Comparison of ENCODE assay signal across 2 cellular contexts in the genomic region with DNA sequence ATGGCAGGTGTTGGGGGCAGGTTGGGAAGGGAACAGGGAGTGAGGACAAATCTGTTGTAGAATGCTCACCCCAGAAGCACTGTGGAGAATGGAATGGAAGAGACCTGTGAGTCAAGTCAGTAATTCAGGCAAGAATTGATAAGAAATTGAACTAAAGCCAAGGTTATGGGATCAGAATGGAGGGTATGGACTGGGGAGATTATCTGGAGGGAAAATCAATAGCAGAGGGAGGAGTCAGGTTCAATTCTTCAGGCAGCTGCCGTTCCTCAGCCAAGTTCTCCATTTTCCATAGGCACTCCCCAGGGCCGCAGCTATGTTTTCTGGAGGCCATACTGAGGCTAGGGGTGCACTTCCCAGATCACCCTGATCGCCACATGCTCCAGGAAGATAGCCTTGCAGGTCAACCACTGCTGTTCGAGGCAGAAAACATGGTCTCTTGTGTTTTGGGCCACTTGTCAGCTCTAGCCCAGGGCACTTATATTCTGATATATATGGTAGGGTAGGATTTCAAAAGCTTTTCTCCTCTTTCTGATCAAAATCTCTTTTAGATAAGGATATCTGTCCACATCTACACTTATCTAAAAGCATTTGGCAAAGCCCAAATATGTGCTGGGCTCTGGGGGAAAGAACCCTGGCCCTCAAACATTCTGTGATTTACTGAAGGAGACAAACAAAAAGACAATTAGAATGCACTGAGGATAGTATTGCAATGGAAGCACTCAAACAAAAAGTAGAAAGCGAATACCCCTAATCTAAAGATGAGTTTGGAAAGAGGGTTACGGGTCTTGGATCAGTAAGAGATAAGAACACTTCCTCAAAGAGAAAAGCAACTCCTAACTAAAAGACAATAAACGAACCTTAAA.
TF ChIP-seq lines count a peak whose summit lies in the region.

No MANE protein-coding gene starts in this region.

TF ChIP-seq in HCT116, 20 proteins besides CTCF, POLR2A, EP300 and RAD21:
- TF ChIP-seq, protein P1, sequence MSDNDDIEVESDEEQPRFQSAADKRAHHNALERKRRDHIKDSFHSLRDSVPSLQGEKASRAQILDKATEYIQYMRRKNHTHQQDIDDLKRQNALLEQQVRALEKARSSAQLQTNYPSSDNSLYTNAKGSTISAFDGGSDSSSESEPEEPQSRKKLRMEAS (IDR thresholded peaks at IDR 0.05): no peak
- peak; percentile 23 for TF ChIP-seq TCF7L2 (IDR thresholded peaks at IDR 0.05; ENCODE audit: borderline replicate concordance, extremely low read depth, insufficient read depth, insufficient read length)

TF ChIP-seq in HepG2, 621 proteins besides CTCF, POLR2A, EP300 and RAD21:
- TF ChIP-seq, protein P2, sequence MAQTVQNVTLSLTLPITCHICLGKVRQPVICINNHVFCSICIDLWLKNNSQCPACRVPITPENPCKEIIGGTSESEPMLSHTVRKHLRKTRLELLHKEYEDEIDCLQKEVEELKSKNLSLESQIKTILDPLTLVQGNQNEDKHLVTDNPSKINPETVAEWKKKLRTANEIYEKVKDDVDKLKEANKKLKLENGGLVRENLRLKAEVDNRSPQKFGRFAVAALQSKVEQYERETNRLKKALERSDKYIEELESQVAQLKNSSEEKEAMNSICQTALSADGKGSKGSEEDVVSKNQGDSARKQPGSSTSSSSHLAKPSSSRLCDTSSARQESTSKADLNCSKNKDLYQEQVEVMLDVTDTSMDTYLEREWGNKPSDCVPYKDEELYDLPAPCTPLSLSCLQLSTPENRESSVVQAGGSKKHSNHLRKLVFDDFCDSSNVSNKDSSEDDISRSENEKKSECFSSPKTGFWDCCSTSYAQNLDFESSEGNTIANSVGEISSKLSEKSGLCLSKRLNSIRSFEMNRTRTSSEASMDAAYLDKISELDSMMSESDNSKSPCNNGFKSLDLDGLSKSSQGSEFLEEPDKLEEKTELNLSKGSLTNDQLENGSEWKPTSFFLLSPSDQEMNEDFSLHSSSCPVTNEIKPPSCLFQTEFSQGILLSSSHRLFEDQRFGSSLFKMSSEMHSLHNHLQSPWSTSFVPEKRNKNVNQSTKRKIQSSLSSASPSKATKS (CRISPR knock-in tag; IDR thresholded peaks at IDR 0.05): no peak
- TF ChIP-seq KLF9 (CRISPR knock-in tag; IDR thresholded peaks at IDR 0.05; ENCODE audit: low read depth) (no peak), STAG1 (CRISPR knock-in tag; IDR thresholded peaks at IDR 0.05) (no peak), ZNF354B (CRISPR knock-in tag; IDR thresholded peaks at IDR 0.05) (no peak), JUN (CRISPR knock-in tag; IDR thresholded peaks at IDR 0.05) (no peak), U2AF1 (optimal IDR thresholded peaks at IDR 0.05; ENCODE audit: low read depth, low read length) (no peak), GZF1 (CRISPR knock-in tag; IDR thresholded peaks at IDR 0.05) (peak; percentile 99), CHCHD3 (CRISPR knock-in tag; IDR thresholded peaks at IDR 0.05) (no peak), REL (CRISPR knock-in tag; conservative IDR thresholded peaks at IDR 0.05) (no peak), PCBP2 (optimal IDR thresholded peaks at IDR 0.05; ENCODE audit: low read depth, low read length, poor library complexity, severe bottlenecking) (no peak), ZNF703 (CRISPR knock-in tag; IDR thresholded peaks at IDR 0.05; ENCODE audit: borderline replicate concordance) (no peak), TBP (CRISPR knock-in tag; IDR thresholded peaks at IDR 0.05) (no peak), AGO1 (IDR thresholded peaks at IDR 0.05; ENCODE audit: low read depth, low read length, poor library complexity, severe bottlenecking) (no peak), ZNF777 (CRISPR knock-in tag; IDR thresholded peaks at IDR 0.05) (no peak), ZNF550 (CRISPR knock-in tag; IDR thresholded peaks at IDR 0.05; ENCODE audit: borderline replicate concordance) (no peak), ONECUT2 (CRISPR knock-in tag; IDR thresholded peaks at IDR 0.05) (peak; percentile 61; the same call in 1 of the 2 replicates), ZNF317 (CRISPR knock-in tag; IDR thresholded peaks at IDR 0.05) (no peak), MATR3 (CRISPR knock-in tag; IDR thresholded peaks at IDR 0.05) (no peak), ZMYM4 (CRISPR knock-in tag; IDR thresholded peaks at IDR 0.05) (peak; percentile 20; the same call in 1 of the 2 replicates), NFE2L1 (CRISPR knock-in tag; IDR thresholded peaks at IDR 0.05; ENCODE audit: borderline replicate concordance) (no peak), RFX1 (IDR thresholded peaks at IDR 0.05) (no peak), THAP11 (CRISPR knock-in tag; IDR thresholded peaks at IDR 0.05) (no peak), TARDBP (CRISPR knock-in tag; IDR thresholded peaks at IDR 0.05) (no peak), HMG20A (CRISPR knock-in tag; IDR thresholded peaks at IDR 0.05; ENCODE audit: borderline replicate concordance) (no peak)
- TF ChIP-seq, protein P3, sequence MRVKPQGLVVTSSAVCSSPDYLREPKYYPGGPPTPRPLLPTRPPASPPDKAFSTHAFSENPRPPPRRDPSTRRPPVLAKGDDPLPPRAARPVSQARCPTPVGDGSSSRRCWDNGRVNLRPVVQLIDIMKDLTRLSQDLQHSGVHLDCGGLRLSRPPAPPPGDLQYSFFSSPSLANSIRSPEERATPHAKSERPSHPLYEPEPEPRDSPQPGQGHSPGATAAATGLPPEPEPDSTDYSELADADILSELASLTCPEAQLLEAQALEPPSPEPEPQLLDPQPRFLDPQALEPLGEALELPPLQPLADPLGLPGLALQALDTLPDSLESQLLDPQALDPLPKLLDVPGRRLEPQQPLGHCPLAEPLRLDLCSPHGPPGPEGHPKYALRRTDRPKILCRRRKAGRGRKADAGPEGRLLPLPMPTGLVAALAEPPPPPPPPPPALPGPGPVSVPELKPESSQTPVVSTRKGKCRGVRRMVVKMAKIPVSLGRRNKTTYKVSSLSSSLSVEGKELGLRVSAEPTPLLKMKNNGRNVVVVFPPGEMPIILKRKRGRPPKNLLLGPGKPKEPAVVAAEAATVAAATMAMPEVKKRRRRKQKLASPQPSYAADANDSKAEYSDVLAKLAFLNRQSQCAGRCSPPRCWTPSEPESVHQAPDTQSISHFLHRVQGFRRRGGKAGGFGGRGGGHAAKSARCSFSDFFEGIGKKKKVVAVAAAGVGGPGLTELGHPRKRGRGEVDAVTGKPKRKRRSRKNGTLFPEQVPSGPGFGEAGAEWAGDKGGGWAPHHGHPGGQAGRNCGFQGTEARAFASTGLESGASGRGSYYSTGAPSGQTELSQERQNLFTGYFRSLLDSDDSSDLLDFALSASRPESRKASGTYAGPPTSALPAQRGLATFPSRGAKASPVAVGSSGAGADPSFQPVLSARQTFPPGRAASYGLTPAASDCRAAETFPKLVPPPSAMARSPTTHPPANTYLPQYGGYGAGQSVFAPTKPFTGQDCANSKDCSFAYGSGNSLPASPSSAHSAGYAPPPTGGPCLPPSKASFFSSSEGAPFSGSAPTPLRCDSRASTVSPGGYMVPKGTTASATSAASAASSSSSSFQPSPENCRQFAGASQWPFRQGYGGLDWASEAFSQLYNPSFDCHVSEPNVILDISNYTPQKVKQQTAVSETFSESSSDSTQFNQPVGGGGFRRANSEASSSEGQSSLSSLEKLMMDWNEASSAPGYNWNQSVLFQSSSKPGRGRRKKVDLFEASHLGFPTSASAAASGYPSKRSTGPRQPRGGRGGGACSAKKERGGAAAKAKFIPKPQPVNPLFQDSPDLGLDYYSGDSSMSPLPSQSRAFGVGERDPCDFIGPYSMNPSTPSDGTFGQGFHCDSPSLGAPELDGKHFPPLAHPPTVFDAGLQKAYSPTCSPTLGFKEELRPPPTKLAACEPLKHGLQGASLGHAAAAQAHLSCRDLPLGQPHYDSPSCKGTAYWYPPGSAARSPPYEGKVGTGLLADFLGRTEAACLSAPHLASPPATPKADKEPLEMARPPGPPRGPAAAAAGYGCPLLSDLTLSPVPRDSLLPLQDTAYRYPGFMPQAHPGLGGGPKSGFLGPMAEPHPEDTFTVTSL (CRISPR knock-in tag; IDR thresholded peaks at IDR 0.05; ENCODE audit: borderline replicate concordance): no peak
- TF ChIP-seq, protein P4, sequence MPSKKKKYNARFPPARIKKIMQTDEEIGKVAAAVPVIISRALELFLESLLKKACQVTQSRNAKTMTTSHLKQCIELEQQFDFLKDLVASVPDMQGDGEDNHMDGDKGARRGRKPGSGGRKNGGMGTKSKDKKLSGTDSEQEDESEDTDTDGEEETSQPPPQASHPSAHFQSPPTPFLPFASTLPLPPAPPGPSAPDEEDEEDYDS (CRISPR knock-in tag; IDR thresholded peaks at IDR 0.05): no peak
- TF ChIP-seq, protein P5, sequence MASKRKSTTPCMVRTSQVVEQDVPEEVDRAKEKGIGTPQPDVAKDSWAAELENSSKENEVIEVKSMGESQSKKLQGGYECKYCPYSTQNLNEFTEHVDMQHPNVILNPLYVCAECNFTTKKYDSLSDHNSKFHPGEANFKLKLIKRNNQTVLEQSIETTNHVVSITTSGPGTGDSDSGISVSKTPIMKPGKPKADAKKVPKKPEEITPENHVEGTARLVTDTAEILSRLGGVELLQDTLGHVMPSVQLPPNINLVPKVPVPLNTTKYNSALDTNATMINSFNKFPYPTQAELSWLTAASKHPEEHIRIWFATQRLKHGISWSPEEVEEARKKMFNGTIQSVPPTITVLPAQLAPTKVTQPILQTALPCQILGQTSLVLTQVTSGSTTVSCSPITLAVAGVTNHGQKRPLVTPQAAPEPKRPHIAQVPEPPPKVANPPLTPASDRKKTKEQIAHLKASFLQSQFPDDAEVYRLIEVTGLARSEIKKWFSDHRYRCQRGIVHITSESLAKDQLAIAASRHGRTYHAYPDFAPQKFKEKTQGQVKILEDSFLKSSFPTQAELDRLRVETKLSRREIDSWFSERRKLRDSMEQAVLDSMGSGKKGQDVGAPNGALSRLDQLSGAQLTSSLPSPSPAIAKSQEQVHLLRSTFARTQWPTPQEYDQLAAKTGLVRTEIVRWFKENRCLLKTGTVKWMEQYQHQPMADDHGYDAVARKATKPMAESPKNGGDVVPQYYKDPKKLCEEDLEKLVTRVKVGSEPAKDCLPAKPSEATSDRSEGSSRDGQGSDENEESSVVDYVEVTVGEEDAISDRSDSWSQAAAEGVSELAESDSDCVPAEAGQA (IDR thresholded peaks at IDR 0.05; ENCODE audit: low read depth): no peak
- TF ChIP-seq, protein P5 (CRISPR knock-in tag; IDR thresholded peaks at IDR 0.05; ENCODE audit: borderline replicate concordance): no peak
- TF ChIP-seq, protein P6, sequence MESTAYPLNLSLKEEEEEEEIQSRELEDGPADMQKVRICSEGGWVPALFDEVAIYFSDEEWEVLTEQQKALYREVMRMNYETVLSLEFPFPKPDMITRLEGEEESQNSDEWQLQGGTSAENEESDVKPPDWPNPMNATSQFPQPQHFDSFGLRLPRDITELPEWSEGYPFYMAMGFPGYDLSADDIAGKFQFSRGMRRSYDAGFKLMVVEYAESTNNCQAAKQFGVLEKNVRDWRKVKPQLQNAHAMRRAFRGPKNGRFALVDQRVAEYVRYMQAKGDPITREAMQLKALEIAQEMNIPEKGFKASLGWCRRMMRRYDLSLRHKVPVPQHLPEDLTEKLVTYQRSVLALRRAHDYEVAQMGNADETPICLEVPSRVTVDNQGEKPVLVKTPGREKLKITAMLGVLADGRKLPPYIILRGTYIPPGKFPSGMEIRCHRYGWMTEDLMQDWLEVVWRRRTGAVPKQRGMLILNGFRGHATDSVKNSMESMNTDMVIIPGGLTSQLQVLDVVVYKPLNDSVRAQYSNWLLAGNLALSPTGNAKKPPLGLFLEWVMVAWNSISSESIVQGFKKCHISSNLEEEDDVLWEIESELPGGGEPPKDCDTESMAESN (CRISPR knock-in tag; conservative IDR thresholded peaks at IDR 0.05): peak; percentile 82; the same call in 1 of the 2 replicates
- TF ChIP-seq, protein P7, sequence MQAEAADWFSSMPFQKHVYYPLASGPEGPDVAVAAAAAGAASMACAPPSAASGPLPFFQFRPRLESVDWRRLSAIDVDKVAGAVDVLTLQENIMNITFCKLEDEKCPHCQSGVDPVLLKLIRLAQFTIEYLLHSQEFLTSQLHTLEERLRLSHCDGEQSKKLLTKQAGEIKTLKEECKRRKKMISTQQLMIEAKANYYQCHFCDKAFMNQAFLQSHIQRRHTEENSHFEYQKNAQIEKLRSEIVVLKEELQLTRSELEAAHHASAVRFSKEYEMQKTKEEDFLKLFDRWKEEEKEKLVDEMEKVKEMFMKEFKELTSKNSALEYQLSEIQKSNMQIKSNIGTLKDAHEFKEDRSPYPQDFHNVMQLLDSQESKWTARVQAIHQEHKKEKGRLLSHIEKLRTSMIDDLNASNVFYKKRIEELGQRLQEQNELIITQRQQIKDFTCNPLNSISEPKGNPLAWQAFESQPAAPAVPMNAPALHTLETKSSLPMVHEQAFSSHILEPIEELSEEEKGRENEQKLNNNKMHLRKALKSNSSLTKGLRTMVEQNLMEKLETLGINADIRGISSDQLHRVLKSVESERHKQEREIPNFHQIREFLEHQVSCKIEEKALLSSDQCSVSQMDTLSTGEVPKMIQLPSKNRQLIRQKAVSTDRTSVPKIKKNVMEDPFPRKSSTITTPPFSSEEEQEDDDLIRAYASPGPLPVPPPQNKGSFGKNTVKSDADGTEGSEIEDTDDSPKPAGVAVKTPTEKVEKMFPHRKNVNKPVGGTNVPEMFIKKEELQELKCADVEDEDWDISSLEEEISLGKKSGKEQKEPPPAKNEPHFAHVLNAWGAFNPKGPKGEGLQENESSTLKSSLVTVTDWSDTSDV (CRISPR knock-in tag; IDR thresholded peaks at IDR 0.05): no peak
- TF ChIP-seq, protein P8, sequence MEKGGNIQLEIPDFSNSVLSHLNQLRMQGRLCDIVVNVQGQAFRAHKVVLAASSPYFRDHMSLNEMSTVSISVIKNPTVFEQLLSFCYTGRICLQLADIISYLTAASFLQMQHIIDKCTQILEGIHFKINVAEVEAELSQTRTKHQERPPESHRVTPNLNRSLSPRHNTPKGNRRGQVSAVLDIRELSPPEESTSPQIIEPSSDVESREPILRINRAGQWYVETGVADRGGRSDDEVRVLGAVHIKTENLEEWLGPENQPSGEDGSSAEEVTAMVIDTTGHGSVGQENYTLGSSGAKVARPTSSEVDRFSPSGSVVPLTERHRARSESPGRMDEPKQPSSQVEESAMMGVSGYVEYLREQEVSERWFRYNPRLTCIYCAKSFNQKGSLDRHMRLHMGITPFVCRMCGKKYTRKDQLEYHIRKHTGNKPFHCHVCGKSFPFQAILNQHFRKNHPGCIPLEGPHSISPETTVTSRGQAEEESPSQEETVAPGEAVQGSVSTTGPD (CRISPR knock-in tag; IDR thresholded peaks at IDR 0.05): no peak
